26 cellular contexts compared by ENCODE assay signal in genomic region chr7:130299909-130300308, GRCh38. TPM values are rescaled to one million over a fixed set of nuclear protein-coding genes. Genes with fewer than 3 reads are reported as not detected.
"Had no signal": no experiment of that assay in that cellular context is flagged by ENCODE, and none has a peak within 500 bp of the region (broad histone marks: within the 10 kb centered on the region; RNA-seq: fewer than 3 reads in every experiment).

No MANE protein-coding gene starts in this region.

- H3K4me1 Mint-ChIP-seq: central memory CD8-positive, alpha-beta T cell; immature natural killer cell; natural killer cell; WTC11 had no signal

- H3K27ac Mint-ChIP-seq: activated CD8-positive, alpha-beta T cell treated with anti-CD3 and anti-CD28 coated beads for 36 hours; immature natural killer cell; natural killer cell; WTC11 had no signal

- H3K27me3 Mint-ChIP-seq: activated CD8-positive, alpha-beta T cell treated with anti-CD3 and anti-CD28 coated beads for 36 hours had no signal

- H3K36me3 Mint-ChIP-seq: natural killer cell, WTC11 had no signal

- H3K4me3 ChIP-seq: coronary artery, esophagus squamous epithelium, heart left ventricle, right atrium auricular region, skin epidermis had no signal

- ATAC-seq: activated CD8-positive, alpha-beta T cell treated with anti-CD3 and anti-CD28 coated beads for 36 hours; activated T-cell treated with anti-CD3 and anti-CD28 coated beads, Interleukin-2, amount 50 U/mL, for 4 hours; heart left ventricle; natural killer cell; WTC11 had no signal

- DNase-seq: activated CD4-positive, alpha-beta T cell treated with anti-CD3 and anti-CD28 coated beads for 4 hours; activated CD8-positive, alpha-beta T cell treated with anti-CD3 and anti-CD28 coated beads for 36 hours; activated effector memory CD4-positive, alpha-beta T cell treated with Interleukin-2 at 50 U/mL for 16 hours; activated naive CD4-positive, alpha-beta T cell treated with anti-CD3 and anti-CD28 coated beads, Interleukin-2, amount 50 U/mL, for 16 hours; activated T-cell treated with anti-CD3 and anti-CD28 coated beads, Interleukin-2, amount 50 U/mL, for 4 hours; effector CD4-positive, alpha-beta T cell; esophagus squamous epithelium; heart left ventricle; immature natural killer cell; natural killer cell; nucleus accumbens; stimulated activated CD4-positive, alpha-beta T cell treated with anti-CD3 and anti-CD28 coated beads, Interleukin-15, amount 100 ng/mL, for 24 hours; stimulated activated CD4-positive, alpha-beta T cell treated with anti-CD3 and anti-CD28 coated beads, Interleukin-4, amount 100 ng/mL, for 24 hours; stimulated activated naive CD4-positive, alpha-beta T cell treated with Interleukin-2 at 50 U/mL for 16 hours; SW 1271; trophoblast cell had no signal

- H3K36me3 ChIP-seq: esophagus squamous epithelium, heart left ventricle, right atrium auricular region had no signal

- H3K9me3 ChIP-seq: esophagus squamous epithelium, heart left ventricle, right atrium auricular region had no signal

- H3K9me3 Mint-ChIP-seq: activated CD8-positive, alpha-beta T cell treated with anti-CD3 and anti-CD28 coated beads for 36 hours; activated T-cell treated with anti-CD3 and anti-CD28 coated beads, Interleukin-2, amount 50 U/mL, for 4 hours; central memory CD8-positive, alpha-beta T cell; immature natural killer cell; natural killer cell had no signal

- H3K4me3 Mint-ChIP-seq: activated CD8-positive, alpha-beta T cell treated with anti-CD3 and anti-CD28 coated beads for 36 hours; activated T-cell treated with anti-CD3 and anti-CD28 coated beads, Interleukin-2, amount 50 U/mL, for 4 hours; central memory CD8-positive, alpha-beta T cell; immature natural killer cell; natural killer cell; WTC11 had no signal

- H3K27me3 ChIP-seq: esophagus squamous epithelium, heart left ventricle, right atrium auricular region had no signal

RNA-seq across cellular contexts. Expression of gene CPA4, which starts 6.9 kb away (rescaled TPM):
- total RNA-seq: activated CD8-positive, alpha-beta T cell treated with anti-CD3 and anti-CD28 coated beads for 36 hours; left lobe of liver; lung microvascular endothelial cell; natural killer cell; T-helper 2 cell treated with Interferon-gamma antibody and Interleukin-4, amounts not matched to agents 100 ng/mL and 5 ng/mL, for 36 hours; WTC11 had no signal
- polyA plus RNA-seq: immature natural killer cell had no signal

RNA-seq across cellular contexts. Expression of gene CPA2, which starts 33.2 kb away (rescaled TPM):
- total RNA-seq: activated CD8-positive, alpha-beta T cell treated with anti-CD3 and anti-CD28 coated beads for 36 hours; esophagus squamous epithelium; frontal cortex; lung microvascular endothelial cell; natural killer cell; right atrium auricular region; T-helper 2 cell treated with Interferon-gamma antibody and Interleukin-4, amounts not matched to agents 100 ng/mL and 5 ng/mL, for 36 hours had no signal
- polyA plus RNA-seq: immature natural killer cell had no signal

RNA-seq across cellular contexts. Expression of gene CPA5, which starts 44.7 kb away (rescaled TPM):
- total RNA-seq: esophagus squamous epithelium, frontal cortex, heart left ventricle, left lobe of liver, lung microvascular endothelial cell, natural killer cell, posterior vena cava, right atrium auricular region, WTC11 had no signal
- polyA plus RNA-seq: heart left ventricle, immature natural killer cell had no signal
